Comparison of ENCODE assay signal across 3 cellular contexts in the genomic region with DNA sequence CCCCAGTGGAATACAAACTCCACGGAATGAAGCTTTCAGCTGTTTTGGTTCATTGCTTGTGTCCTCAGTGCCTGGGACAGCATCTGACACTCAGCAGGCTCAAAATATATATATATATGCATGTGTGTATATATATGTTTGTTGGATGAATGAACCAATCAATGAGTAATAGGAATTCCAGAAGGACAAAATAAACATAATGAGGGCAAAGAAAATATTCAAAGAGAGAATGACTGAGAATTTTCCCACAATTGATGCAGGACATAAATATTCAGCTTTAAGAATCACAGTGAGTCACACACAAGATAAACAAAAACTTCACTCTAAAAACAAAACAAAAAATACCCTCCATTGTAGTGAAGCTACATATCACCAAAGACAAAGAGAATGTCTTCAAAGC.
TF ChIP-seq lines count a peak whose summit lies in the region.

No MANE protein-coding gene starts in this region.

TF ChIP-seq in A549, 52 proteins besides CTCF, POLR2A, EP300 and RAD21:
- TF ChIP-seq, protein P1, sequence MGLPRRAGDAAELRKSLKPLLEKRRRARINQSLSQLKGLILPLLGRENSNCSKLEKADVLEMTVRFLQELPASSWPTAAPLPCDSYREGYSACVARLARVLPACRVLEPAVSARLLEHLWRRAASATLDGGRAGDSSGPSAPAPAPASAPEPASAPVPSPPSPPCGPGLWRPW (IDR thresholded peaks at IDR 0.05), result no peak
- TF ChIP-seq FOSL2 (IDR thresholded peaks at IDR 0.05) (no peak), FOSL2 (CRISPR knock-in tag; IDR thresholded peaks at IDR 0.05) (peak; percentile 24; the same call in 1 of the 2 replicates), GATA3 (IDR thresholded peaks at IDR 0.05; ENCODE audit: borderline replicate concordance) (no peak), JUNB (IDR thresholded peaks at IDR 0.05) (no peak), NR3C1 (IDR thresholded peaks at IDR 0.05) (no peak), KDM5A (IDR thresholded peaks at IDR 0.05) (no peak), NFE2L2 (conservative IDR thresholded peaks at IDR 0.05; ENCODE audit: low read length) (no peak), CBX2 (IDR thresholded peaks at IDR 0.05; ENCODE audit: borderline replicate concordance, low read depth) (no peak)
- TF ChIP-seq, protein P2, sequence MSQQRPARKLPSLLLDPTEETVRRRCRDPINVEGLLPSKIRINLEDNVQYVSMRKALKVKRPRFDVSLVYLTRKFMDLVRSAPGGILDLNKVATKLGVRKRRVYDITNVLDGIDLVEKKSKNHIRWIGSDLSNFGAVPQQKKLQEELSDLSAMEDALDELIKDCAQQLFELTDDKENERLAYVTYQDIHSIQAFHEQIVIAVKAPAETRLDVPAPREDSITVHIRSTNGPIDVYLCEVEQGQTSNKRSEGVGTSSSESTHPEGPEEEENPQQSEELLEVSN (IDR thresholded peaks at IDR 0.05; ENCODE audit: borderline replicate concordance, low read depth), result no peak
TF ChIP-seq in A549: peak in this region for 1.

TF ChIP-seq in IMR-90, 13 proteins besides CTCF, POLR2A, EP300 and RAD21:
- TF ChIP-seq NFE2L2 (IDR thresholded peaks at IDR 0.05; ENCODE audit: low read depth, low read length), result no peak
- TF ChIP-seq MXI1 (IDR thresholded peaks at IDR 0.05; ENCODE audit: borderline replicate concordance, low read depth, low read length), result no peak
- no peak for TF ChIP-seq RFX5 (IDR thresholded peaks at IDR 0.05; ENCODE audit: low read depth, low read length)
- TF ChIP-seq MAFK (IDR thresholded peaks at IDR 0.05; ENCODE audit: low read depth, low read length), result no peak
- TF ChIP-seq, protein P3, sequence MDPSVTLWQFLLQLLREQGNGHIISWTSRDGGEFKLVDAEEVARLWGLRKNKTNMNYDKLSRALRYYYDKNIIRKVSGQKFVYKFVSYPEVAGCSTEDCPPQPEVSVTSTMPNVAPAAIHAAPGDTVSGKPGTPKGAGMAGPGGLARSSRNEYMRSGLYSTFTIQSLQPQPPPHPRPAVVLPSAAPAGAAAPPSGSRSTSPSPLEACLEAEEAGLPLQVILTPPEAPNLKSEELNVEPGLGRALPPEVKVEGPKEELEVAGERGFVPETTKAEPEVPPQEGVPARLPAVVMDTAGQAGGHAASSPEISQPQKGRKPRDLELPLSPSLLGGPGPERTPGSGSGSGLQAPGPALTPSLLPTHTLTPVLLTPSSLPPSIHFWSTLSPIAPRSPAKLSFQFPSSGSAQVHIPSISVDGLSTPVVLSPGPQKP (IDR thresholded peaks at IDR 0.05; ENCODE audit: borderline replicate concordance, low read depth, low read length), result no peak
- no peak for TF ChIP-seq RCOR1 (IDR thresholded peaks at IDR 0.05; ENCODE audit: insufficient replicate concordance, low read length)
- TF ChIP-seq BHLHE40 (IDR thresholded peaks at IDR 0.05; ENCODE audit: low read depth, low read length), result no peak
- 0 out of 2 replicates have a peak, but pooled peaks have one; percentile 13 for TF ChIP-seq FOS (IDR thresholded peaks at IDR 0.05; ENCODE audit: low read depth, low read length)
- TF ChIP-seq, protein P4, sequence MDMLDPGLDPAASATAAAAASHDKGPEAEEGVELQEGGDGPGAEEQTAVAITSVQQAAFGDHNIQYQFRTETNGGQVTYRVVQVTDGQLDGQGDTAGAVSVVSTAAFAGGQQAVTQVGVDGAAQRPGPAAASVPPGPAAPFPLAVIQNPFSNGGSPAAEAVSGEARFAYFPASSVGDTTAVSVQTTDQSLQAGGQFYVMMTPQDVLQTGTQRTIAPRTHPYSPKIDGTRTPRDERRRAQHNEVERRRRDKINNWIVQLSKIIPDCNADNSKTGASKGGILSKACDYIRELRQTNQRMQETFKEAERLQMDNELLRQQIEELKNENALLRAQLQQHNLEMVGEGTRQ (IDR thresholded peaks at IDR 0.05; ENCODE audit: low read depth, low read length), result no peak

TF ChIP-seq in K562, 482 proteins besides CTCF, POLR2A, EP300 and RAD21:
- TF ChIP-seq CBX2 (IDR thresholded peaks at IDR 0.05; ENCODE audit: insufficient read depth, low read length, poor library complexity, severe bottlenecking), result peak; percentile 0
- TF ChIP-seq, protein P5, sequence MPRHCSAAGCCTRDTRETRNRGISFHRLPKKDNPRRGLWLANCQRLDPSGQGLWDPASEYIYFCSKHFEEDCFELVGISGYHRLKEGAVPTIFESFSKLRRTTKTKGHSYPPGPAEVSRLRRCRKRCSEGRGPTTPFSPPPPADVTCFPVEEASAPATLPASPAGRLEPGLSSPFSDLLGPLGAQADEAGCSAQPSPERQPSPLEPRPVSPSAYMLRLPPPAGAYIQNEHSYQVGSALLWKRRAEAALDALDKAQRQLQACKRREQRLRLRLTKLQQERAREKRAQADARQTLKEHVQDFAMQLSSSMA (CRISPR knock-in tag; IDR thresholded peaks at IDR 0.05), result no peak
